In genomic region chr19:14152713-14153112, GRCh38 we compare ENCODE assay signal across 15 cellular contexts.
"Had no signal": no experiment of that assay in that cellular context is flagged by ENCODE, and none has a peak within 500 bp of the region (broad histone marks: within the 10 kb centered on the region; RNA-seq: fewer than 3 reads in every experiment).

No MANE protein-coding gene starts in this region.

- H3K9me3 Mint-ChIP-seq: effector memory CD8-positive, alpha-beta T cell; memory B cell; naive B cell; stimulated activated naive B cell treated with anti-CD40 and anti-IgM and Interleukin-4, amounts not matched to agents 10 μg/mL and 1 μg/mL and 100 μg/mL, for 72 hours had no signal

- H3K27ac ChIP-seq: esophagus squamous epithelium, sigmoid colon had no signal

- H3K9me3 ChIP-seq: esophagus squamous epithelium, mucosa of descending colon, sigmoid colon had no signal

- H3K4me3 ChIP-seq: esophagus squamous epithelium, mucosa of descending colon, sigmoid colon had no signal

- H3K36me3 Mint-ChIP-seq: naive B cell had no signal

- H3K27me3 ChIP-seq: esophagus squamous epithelium, sigmoid colon had no signal

- H3K27me3 Mint-ChIP-seq: effector memory CD8-positive, alpha-beta T cell; memory B cell; naive B cell; stimulated activated naive B cell treated with anti-CD40 and anti-IgM and Interleukin-4, amounts not matched to agents 10 μg/mL and 1 μg/mL and 100 μg/mL, for 72 hours had no signal

- DNase-seq: activated CD4-positive, alpha-beta T cell treated with anti-CD3 and anti-CD28 coated beads, Interleukin-2, amount 50 U/mL, for 1 hour; activated CD4-positive, CD25-positive, alpha-beta regulatory T cell; activated naive CD4-positive, alpha-beta T cell treated with anti-CD3 and anti-CD28 coated beads, Interleukin-2, amount 50 U/mL, for 16 hours; activated T-cell treated with anti-CD3 and anti-CD28 coated beads for 4 hours; amniotic stem cell; dermis blood vessel endothelial cell; effector memory CD8-positive, alpha-beta T cell; esophagus squamous epithelium; left ventricle myocardium superior; mucosa of descending colon; naive B cell; sigmoid colon; stimulated activated naive B cell treated with anti-CD40 and anti-IgM and Interleukin-4, amounts not matched to agents 10 μg/mL and 1 μg/mL and 100 μg/mL, for 72 hours; T1000 had no signal

- ATAC-seq: effector memory CD8-positive, alpha-beta T cell; left ventricle myocardium superior; mucosa of descending colon; stimulated activated naive B cell treated with anti-CD40 and anti-IgM and Interleukin-4, amounts not matched to agents 10 μg/mL and 1 μg/mL and 100 μg/mL, for 72 hours had no signal

- H3K4me3 Mint-ChIP-seq: effector memory CD8-positive, alpha-beta T cell; memory B cell; naive B cell; stimulated activated naive B cell treated with anti-CD40 and anti-IgM and Interleukin-4, amounts not matched to agents 10 μg/mL and 1 μg/mL and 100 μg/mL, for 72 hours had no signal

- H3K27ac Mint-ChIP-seq: memory B cell; stimulated activated naive B cell treated with anti-CD40 and anti-IgM and Interleukin-4, amounts not matched to agents 10 μg/mL and 1 μg/mL and 100 μg/mL, for 72 hours had no signal
